In genomic region chr3:189766416-189766815, GRCh38 we compare ENCODE assay signal across 17 cellular contexts.
DNase-seq lines count a peak whose midpoint lies in the region; ATAC-seq, FAIRE-seq and TF ChIP-seq lines count a peak whose summit lies in the region.
"Had no signal": no experiment of that assay in that cellular context is flagged by ENCODE, and none has a peak within 500 bp of the region (broad histone marks: within the 10 kb centered on the region; RNA-seq: fewer than 3 reads in every experiment).

No MANE protein-coding gene starts in this region.

- DNase-seq in IMR-90 (peak; percentile 7), astrocyte (ENCODE audit: low read depth) (no peak), iPS-NIHi11 (ENCODE audit: low spot score) (peak; percentile 47), thyroid gland (peak; percentile 9 to 34), hepatic stellate cell (ENCODE audit: low spot score) (no peak), ecto neural progenitor cell (ENCODE audit: low spot score) (no peak)
- DNase-seq in naive thymus-derived CD4-positive, alpha-beta T cell, result no peak
- DNase-seq: activated CD8-positive, alpha-beta memory T cell treated with anti-CD3 and anti-CD28 coated beads for 24 hours; activated effector memory CD4-positive, alpha-beta T cell treated with Interleukin-2 at 50 U/mL for 16 hours; colonic mucosa; DMS53; erythroblast; hypothalamus; left ventricle myocardium inferior; NCI-H1930; NCI-H510A treated with DMSO at 0.1 percent for 48 hours had no signal

- H3K56ac ChIP-seq in IMR-90 (ENCODE audit: extremely low read depth, insufficient read depth, low read length), result no peak overlapping the region

- H3K9me3 Mint-ChIP-seq in astrocyte (ENCODE audit: unreplicated experiment), result peaks cover 2% of the 10 kb centered on the region
- peaks cover 0 to 4% (median 0%) of the 10 kb centered on the region in 11 donors for H3K9me3 Mint-ChIP-seq in naive thymus-derived CD4-positive, alpha-beta T cell

- in situ Hi-C loops in IMR-90 (cut with MboI; ENCODE audit: low sequenced_read_pairs), result no loop called here

- no TSS peak for BruUV-seq in IMR-90 (replicated peaks; lab: Mats Ljungman, UMichigan)

- H3K23ac ChIP-seq in IMR-90 (ENCODE audit: low read depth, low read length), result no peak overlapping the region

- H3K9ac ChIP-seq in IMR-90 (ENCODE audit: low read depth, low read length) (no peak overlapping the region), astrocyte (ENCODE audit: low read length) (no peak overlapping the region)
- H3K9ac ChIP-seq: BLaER1 had no signal

- TF ChIP-seq RAD21 in IMR-90 (IDR thresholded peaks at IDR 0.05; ENCODE audit: low read length), result no peak

- H2AK5ac ChIP-seq in IMR-90 (ENCODE audit: low read depth, low read length), result no peak overlapping the region

- no peak overlapping the region for H3K4me3 Mint-ChIP-seq in astrocyte (ENCODE audit: unreplicated experiment)
- no peak overlapping the region for H3K4me3 Mint-ChIP-seq in naive thymus-derived CD4-positive, alpha-beta T cell

- H3K18ac ChIP-seq in IMR-90 (ENCODE audit: low read depth, low read length), result no peak overlapping the region

- no CpG with 5 or more reads among the region's 2 CpGs for WGBS in IMR-90 (ENCODE audit: extremely low coverage in 2 of 2, insufficient read length in 1 of 2), 2 experiments
- whole genome bisulfite sequencing in thyroid gland, 2 donors, result 27 to 35% methylated on average over 2 of the region's 2 CpGs

- H4K91ac ChIP-seq in IMR-90 (ENCODE audit: insufficient read depth, low read depth, low read length), result no peak overlapping the region

- H3K27me3 Mint-ChIP-seq in astrocyte (ENCODE audit: low read depth, unreplicated experiment), result no peaks in the 10 kb centered on the region
- peaks cover 0 to 5% (median 0%) of the 10 kb centered on the region in 5 donors for H3K27me3 Mint-ChIP-seq in naive thymus-derived CD4-positive, alpha-beta T cell

- intact Hi-C loops in IMR-90 (cut with micrococcal nuclease), result no loop called here
- intact Hi-C loops in thyroid gland (cut with DNase I), result no loop called here
- intact Hi-C loops in naive thymus-derived CD4-positive, alpha-beta T cell (cut with micrococcal nuclease), result no loop called here

- H3K9me3 ChIP-seq in IMR-90 (ENCODE audit: control insufficient read depth, insufficient read depth, low read length), result no peaks in the 10 kb centered on the region
- H3K9me3 ChIP-seq in astrocyte (ENCODE audit: insufficient read depth, low read depth, low read length), result no peaks in the 10 kb centered on the region
- no peaks in the 10 kb centered on the region for H3K9me3 ChIP-seq in thyroid gland
- no peaks in the 10 kb centered on the region for H3K9me3 ChIP-seq in naive thymus-derived CD4-positive, alpha-beta T cell (ENCODE audit: control insufficient read depth in 2 of 3, low read length in 3 of 3)
- H3K9me3 ChIP-seq: BLaER1, colonic mucosa, left ventricle myocardium inferior had no signal

- H3K4me3 ChIP-seq in IMR-90 (ENCODE audit: insufficient read depth, low read depth, low read length), result no peak overlapping the region
- no peak overlapping the region for H3K4me3 ChIP-seq in astrocyte (ENCODE audit: insufficient read depth, low read depth, low read length)
- no peak overlapping the region for H3K4me3 ChIP-seq in thyroid gland (replicated peaks in 1 of 3)
- no peak overlapping the region for H3K4me3 ChIP-seq in naive thymus-derived CD4-positive, alpha-beta T cell (ENCODE audit: low read length)
- H3K4me3 ChIP-seq: BLaER1, colonic mucosa, left ventricle myocardium inferior had no signal

- no peaks in the 10 kb centered on the region for H3K9me1 ChIP-seq in IMR-90 (ENCODE audit: insufficient read depth, low read length)

- H2BK15ac ChIP-seq in IMR-90 (ENCODE audit: low read depth, low read length), result no peak overlapping the region

- dilution Hi-C loops in IMR-90 (cut with HindIII; ENCODE audit: low sequenced_read_pairs, unreplicated experiment), result no loop called here

- peaks cover 5% of the 10 kb centered on the region for H3K4me1 Mint-ChIP-seq in astrocyte (ENCODE audit: low read depth, unreplicated experiment)
- no peaks in the 10 kb centered on the region for H3K4me1 Mint-ChIP-seq in naive thymus-derived CD4-positive, alpha-beta T cell

- H3K14ac ChIP-seq in IMR-90 (replicated peaks; ENCODE audit: low read depth, low read length), result no peak overlapping the region

- no peak overlapping the region for H4K8ac ChIP-seq in IMR-90 (ENCODE audit: low read depth in 2 of 2, low read length in 2 of 2)

- no peak overlapping the region for H2BK20ac ChIP-seq in IMR-90 (ENCODE audit: low read depth, low read length)

- H3K27ac Mint-ChIP-seq in astrocyte (ENCODE audit: unreplicated experiment), result peak overlapping the region; percentile 42
- H3K27ac Mint-ChIP-seq in naive thymus-derived CD4-positive, alpha-beta T cell, result no peak overlapping the region

- H4K20me1 ChIP-seq in IMR-90 (ENCODE audit: insufficient read depth, low read length) (no peaks in the 10 kb centered on the region), astrocyte (ENCODE audit: insufficient read depth, low read length) (no peaks in the 10 kb centered on the region)
- H4K20me1 ChIP-seq: BLaER1 had no signal

- peaks cover 1% of the 10 kb centered on the region; the same call in 1 of the 2 replicates for H3K27me3 ChIP-seq in IMR-90 (ENCODE audit: control insufficient read depth, insufficient read depth, low read length)
- no peaks in the 10 kb centered on the region for H3K27me3 ChIP-seq in astrocyte (ENCODE audit: insufficient read depth, low read length)
- no peaks in the 10 kb centered on the region for H3K27me3 ChIP-seq in thyroid gland
- no peaks in the 10 kb centered on the region for H3K27me3 ChIP-seq in naive thymus-derived CD4-positive, alpha-beta T cell (ENCODE audit: control insufficient read depth in 2 of 2, insufficient read depth in 2 of 2, low read length in 2 of 2)
- H3K27me3 ChIP-seq: BLaER1, colonic mucosa had no signal

- H3K79me1 ChIP-seq in IMR-90 (ENCODE audit: low read depth in 1 of 2, low read length in 2 of 2), result no peaks in the 10 kb centered on the region

- no peak overlapping the region for H4K5ac ChIP-seq in IMR-90 (ENCODE audit: low read depth, low read length)

- no peak overlapping the region for H3K4me2 ChIP-seq in IMR-90 (ENCODE audit: low read depth, low read length)
- no peak overlapping the region for H3K4me2 ChIP-seq in astrocyte (ENCODE audit: low read length)
- H3K4me2 ChIP-seq: BLaER1 had no signal

- ATAC-seq in IMR-90 (ENCODE audit: low read depth), result peak; percentile 74
- no peak for ATAC-seq in naive thymus-derived CD4-positive, alpha-beta T cell

- CTCF ChIA-PET in IMR-90 (lab: Yijun Ruan, JAX), result interaction anchor here (1.0 kb wide), 1 partner anchor 12 kb away, joined by 4 read pairs; no protein-coding TSS in a partner anchor
- CTCF ChIA-PET in naive thymus-derived CD4-positive, alpha-beta T cell (lab: Charles Lee), result interaction anchor here (0.6 kb wide), 1 partner anchor 154 kb away, joined by 4 read pairs; no protein-coding TSS in a partner anchor

- H2AK9ac ChIP-seq in IMR-90 (replicated peaks; ENCODE audit: low read depth, low read length, poor library complexity), result no peak overlapping the region

- H3K36me3 Mint-ChIP-seq in astrocyte (ENCODE audit: low read depth, unreplicated experiment), result no peaks in the 10 kb centered on the region
- peaks cover 0 to 2% (median 0%) of the 10 kb centered on the region in 5 donors for H3K36me3 Mint-ChIP-seq in naive thymus-derived CD4-positive, alpha-beta T cell

- FAIRE-seq in astrocyte (lab: Jason Lieb, UNC), result no peak

- no peak overlapping the region for H2AFZ ChIP-seq in IMR-90 (replicated peaks; ENCODE audit: low read length, poor library complexity)
- no peak overlapping the region for H2AFZ ChIP-seq in astrocyte (ENCODE audit: low read depth, low read length)

- POLR2A ChIA-PET in IMR-90 (lab: Charles Lee; ENCODE audit: unreplicated experiment), result no interaction called here
- POLR2A ChIA-PET in naive thymus-derived CD4-positive, alpha-beta T cell (lab: Charles Lee), result no interaction called here

- TF ChIP-seq CTCF in IMR-90 (conservative IDR thresholded peaks at IDR 0.05; ENCODE audit: low read depth, low read length), result no peak
- TF ChIP-seq CTCF in astrocyte (IDR thresholded peaks at IDR 0.05; ENCODE audit: insufficient read depth, low read depth, low read length), result no peak
- no peak for TF ChIP-seq CTCF in thyroid gland (IDR thresholded peaks at IDR 0.05)

- no peaks in the 10 kb centered on the region for H3K4me1 ChIP-seq in IMR-90 (ENCODE audit: control insufficient read depth, insufficient read depth, low read length)
- H3K4me1 ChIP-seq in astrocyte (ENCODE audit: insufficient read depth, low read length), result no peaks in the 10 kb centered on the region
- peaks cover 4 to 5% of the 10 kb centered on the region in 2 donors for H3K4me1 ChIP-seq in thyroid gland
- no peaks in the 10 kb centered on the region for H3K4me1 ChIP-seq in naive thymus-derived CD4-positive, alpha-beta T cell (ENCODE audit: control insufficient read depth in 2 of 2, insufficient read depth in 2 of 2, low read length in 2 of 2)
- H3K4me1 ChIP-seq: BLaER1, colonic mucosa, left ventricle myocardium inferior had no signal

- no peak overlapping the region for H2BK120ac ChIP-seq in IMR-90 (ENCODE audit: low read depth, low read length)

- H3K79me2 ChIP-seq in astrocyte (ENCODE audit: insufficient read depth, low read length), result no peaks in the 10 kb centered on the region

- H2BK5ac ChIP-seq in IMR-90 (ENCODE audit: low read depth, low read length, poor library complexity, severe bottlenecking), result no peak overlapping the region

- no peak overlapping the region for H3K4ac ChIP-seq in IMR-90 (ENCODE audit: low read depth, low read length)

- no peaks in the 10 kb centered on the region for H3K36me3 ChIP-seq in IMR-90 (ENCODE audit: control insufficient read depth, insufficient read depth, low read length)
- H3K36me3 ChIP-seq in astrocyte (ENCODE audit: insufficient read depth, low read length), result no peaks in the 10 kb centered on the region
- H3K36me3 ChIP-seq in thyroid gland, result no peaks in the 10 kb centered on the region
- no peaks in the 10 kb centered on the region for H3K36me3 ChIP-seq in naive thymus-derived CD4-positive, alpha-beta T cell (ENCODE audit: control insufficient read depth in 2 of 3, insufficient read depth in 3 of 3, low read length in 3 of 3)
- H3K36me3 ChIP-seq: BLaER1, colonic mucosa, left ventricle myocardium inferior had no signal

- H3K27ac ChIP-seq in IMR-90 (ENCODE audit: insufficient read depth, low read length) (no peak overlapping the region), astrocyte (ENCODE audit: low read depth, low read length) (no peak overlapping the region), thyroid gland (peak overlapping the region in 1 of 3 donors; percentile 54)
- no peak overlapping the region for H3K27ac ChIP-seq in naive thymus-derived CD4-positive, alpha-beta T cell (ENCODE audit: low read depth, low read length)
- H3K27ac ChIP-seq: BLaER1, colonic mucosa, left ventricle myocardium inferior had no signal

- TF ChIP-seq POLR2A in IMR-90 (IDR thresholded peaks at IDR 0.05; ENCODE audit: low read depth, low read length) (no peak), thyroid gland (IDR thresholded peaks at IDR 0.05) (no peak)

Comparison
In these comparisons a context has a peak if more than half of its experiments do, and no peak if none do; other contexts are left out.
1. DNase-seq: peak in IMR-90 (single experiment), iPS-NIHi11 (single experiment) and thyroid gland (2 of 2); none in astrocyte (single experiment), naive thymus-derived CD4-positive, alpha-beta T cell (0 of 9), hepatic stellate cell (single experiment) and ecto neural progenitor cell (single experiment).